Comparison of ENCODE assay signal across 9 cellular contexts in the genomic region with DNA sequence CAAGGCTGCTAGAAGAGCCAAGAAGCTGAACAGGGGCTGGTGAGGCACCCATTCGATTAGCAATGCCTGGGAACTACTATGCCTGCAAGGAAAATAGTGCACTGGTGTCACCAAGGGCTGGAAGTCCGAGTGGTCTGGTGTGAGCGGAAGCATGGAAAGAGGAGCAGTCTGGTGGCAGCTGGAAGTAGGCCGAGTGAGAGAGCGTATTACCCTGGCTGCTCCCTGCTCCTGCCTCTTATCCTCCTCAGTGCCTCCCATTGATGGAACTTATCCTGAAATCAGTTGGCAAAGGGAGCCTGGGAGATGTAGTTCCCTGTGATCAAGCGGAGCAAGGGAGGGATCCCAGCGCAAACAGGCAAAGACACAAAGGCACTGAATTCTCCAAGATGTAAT. TPM values are rescaled to one million over a fixed set of nuclear protein-coding genes. Genes with fewer than 3 reads are reported as not detected.
DNase-seq lines count a peak whose midpoint lies in the region; ATAC-seq, FAIRE-seq and TF ChIP-seq lines count a peak whose summit lies in the region.
"Had no signal": no experiment of that assay in that cellular context is flagged by ENCODE, and none has a peak within 500 bp of the region (broad histone marks: within the 10 kb centered on the region; RNA-seq: fewer than 3 reads in every experiment).

No MANE protein-coding gene starts in this region.

- H2AFZ ChIP-seq in ACC112 (ENCODE audit: low read length, unreplicated experiment) = peak overlapping the region; percentile 58

- H3K4me1 ChIP-seq in ACC112 (ENCODE audit: control insufficient read depth, insufficient read depth, low read length, unreplicated experiment) (peaks cover 64% of the 10 kb centered on the region), HUES64 (ENCODE audit: insufficient read depth, low read length) (peaks cover 7% of the 10 kb centered on the region; the same call in 1 of the 2 replicates), kidney (ENCODE audit: control insufficient read depth in 1 of 2, insufficient read depth in 1 of 2, low read depth in 1 of 2, low read length in 2 of 2) (peaks cover 4 to 7% of the 10 kb centered on the region in 2 donors)

- no peaks in the 10 kb centered on the region for H3K27me3 ChIP-seq in ACC112 (ENCODE audit: insufficient read depth, low read length)
- no peaks in the 10 kb centered on the region for H3K27me3 ChIP-seq in HUES64 (ENCODE audit: insufficient read depth, low read length)

- peak overlapping the region; percentile 95 for H3K27ac ChIP-seq in ACC112 (ENCODE audit: low read depth, low read length)
- no peak overlapping the region for H3K27ac ChIP-seq in HUES64 (ENCODE audit: low read depth, low read length)
- no peak overlapping the region for H3K27ac ChIP-seq in kidney (ENCODE audit: low read depth in 2 of 2, low read length in 2 of 2)

- intact Hi-C loops in kidney (cut with DNase I) = no loop called here

- no peaks in the 10 kb centered on the region for H3K36me3 ChIP-seq in ACC112 (ENCODE audit: insufficient read depth, low read length)
- H3K36me3 ChIP-seq in HUES64 (ENCODE audit: insufficient read depth, low read length) = no peaks in the 10 kb centered on the region
- H3K36me3 ChIP-seq in kidney (ENCODE audit: control insufficient read depth in 1 of 2, insufficient read depth in 2 of 2, low read length in 2 of 2) = no peaks in the 10 kb centered on the region

- FAIRE-seq in kidney (lab: Jason Lieb, UNC) = no peak

- H3K9me3 ChIP-seq in HUES64 (ENCODE audit: insufficient read depth, low read depth, low read length) (no peaks in the 10 kb centered on the region), kidney (ENCODE audit: control insufficient read depth in 1 of 2, low read length in 2 of 2) (no peaks in the 10 kb centered on the region)

- DNase-seq in astrocyte of the hippocampus (ENCODE audit: low read depth, low spot score) (peak; percentile 20), midbrain (lab: John Stamatoyannopoulos, UW) (peak; percentile 42), kidney (no peak)
- DNase-seq in stimulated activated CD4-positive, alpha-beta T cell treated with anti-CD3 and anti-CD28 coated beads, Interleukin-2, amount 100 ng/mL, for 48 hours = no peak
- DNase-seq: GF-D8 had no signal

- H3K79me2 ChIP-seq in ACC112 (ENCODE audit: control insufficient read depth, insufficient read depth, low read length, unreplicated experiment) = peaks cover 82% of the 10 kb centered on the region

- ATAC-seq in GM19351 (IDR thresholded peaks at IDR 0.05; ENCODE audit: unreplicated experiment) (no peak), GM18511 (IDR thresholded peaks at IDR 0.05; ENCODE audit: unreplicated experiment) (no peak)

- H3K4me3 ChIP-seq in ACC112 (ENCODE audit: low read depth, low read length) (peak overlapping the region; percentile 57), HUES64 (ENCODE audit: low read length) (no peak overlapping the region), kidney (ENCODE audit: low read length in 2 of 2) (no peak overlapping the region)

- TF ChIP-seq CTCF in kidney (IDR thresholded peaks at IDR 0.05; ENCODE audit: borderline replicate concordance, extremely low read depth, insufficient read depth) = no peak

- peak overlapping the region; percentile 26; the same call in 1 of the 2 replicates for H3K9ac ChIP-seq in HUES64 (ENCODE audit: low read depth, low read length)
- no peak overlapping the region for H3K9ac ChIP-seq in kidney (ENCODE audit: low read length in 2 of 2)

- 84% methylated on average over 7 of the region's 7 CpGs for WGBS in HUES64

RNA-seq across cellular contexts. Expression of a gene that starts 9.6 kb away (rescaled TPM):
- 7.8 TPM for polyA plus RNA-seq in HUES64 (2013, experiment 1 of 2)
- 7.6 TPM for polyA plus RNA-seq in HUES64 (2013, experiment 2 of 2)
- total RNA-seq in kidney = 61.3 TPM
- polyA plus RNA-seq in kidney (ENCODE audit: insufficient read depth, low read depth, low replicate concordance) = 17.9 TPM

Comparison
In these comparisons a context has a peak if more than half of its experiments do, and no peak if none do; other contexts are left out.
1. DNase-seq: peak in astrocyte of the hippocampus (single experiment) and midbrain (single experiment); none in stimulated activated CD4-positive, alpha-beta T cell treated with anti-CD3 and anti-CD28 coated beads, Interleukin-2, amount 100 ng/mL, for 48 hours (0 of 2) and kidney (single experiment).